In genomic region chr14:82029038-82029437, GRCh38 we compare ENCODE assay signal across 20 cellular contexts.
DNase-seq lines count a peak whose midpoint lies in the region; ATAC-seq lines count a peak whose summit lies in the region.
"Had no signal": no experiment of that assay in that cellular context is flagged by ENCODE, and none has a peak within 500 bp of the region (broad histone marks: within the 10 kb centered on the region; RNA-seq: fewer than 3 reads in every experiment).

No MANE protein-coding gene starts in this region.

- H3K9me3 Mint-ChIP-seq in immature natural killer cell = peaks cover 14 to 41% (median 38%) of the 10 kb centered on the region in 6 donors

- peaks cover 5% of the 10 kb centered on the region for H3K9me3 ChIP-seq in trophoblast cell (ENCODE audit: insufficient read depth, low read depth, low read length)
- H3K9me3 ChIP-seq: HAP-1 had no signal

- H3K79me2 ChIP-seq in trophoblast cell (ENCODE audit: control insufficient read depth, insufficient read depth, low read length, poor library complexity) = no peaks in the 10 kb centered on the region

- H3K4me3 ChIP-seq in trophoblast cell (ENCODE audit: low read depth, low read length) = no peak overlapping the region
- H3K4me3 ChIP-seq: HAP-1, K562, SJSA1 had no signal

- no peak overlapping the region for H4K91ac ChIP-seq in trophoblast cell (ENCODE audit: low read depth, low read length)

- H3K79me1 ChIP-seq in trophoblast cell (ENCODE audit: low read length) = no peaks in the 10 kb centered on the region

- no peak overlapping the region for H3K18ac ChIP-seq in trophoblast cell (ENCODE audit: low read length)

- no peak overlapping the region for H2AK5ac ChIP-seq in trophoblast cell (ENCODE audit: low read length)

- H3K4me2 ChIP-seq in trophoblast cell (ENCODE audit: low read length) = no peak overlapping the region

- no peak overlapping the region for H2AFZ ChIP-seq in trophoblast cell (ENCODE audit: insufficient read depth, low read length, poor library complexity)

- peaks cover 0 to 6% (median 0%) of the 10 kb centered on the region in 3 donors for H3K27me3 Mint-ChIP-seq in immature natural killer cell (ENCODE audit: low read depth in 3 of 3)

- H3K27me3 ChIP-seq in trophoblast cell (ENCODE audit: insufficient read depth, low read length) = no peaks in the 10 kb centered on the region
- H3K27me3 ChIP-seq: SJSA1 had no signal

- no peak overlapping the region for H2BK5ac ChIP-seq in trophoblast cell (ENCODE audit: low read depth, low read length, poor library complexity)

- H2BK12ac ChIP-seq in trophoblast cell (ENCODE audit: low read length) = no peak overlapping the region

- no peak overlapping the region for H3K23ac ChIP-seq in trophoblast cell (ENCODE audit: low read length)

- peak; percentile 54 for ATAC-seq in GM19328 (IDR thresholded peaks at IDR 0.05; ENCODE audit: unreplicated experiment)
- peak; percentile 79 for ATAC-seq in HG02884 (IDR thresholded peaks at IDR 0.05; ENCODE audit: unreplicated experiment)
- ATAC-seq: K562 had no signal

- H3K36me3 ChIP-seq in trophoblast cell (ENCODE audit: control insufficient read depth in 1 of 2, insufficient read depth in 2 of 2, low read length in 2 of 2) = no peaks in the 10 kb centered on the region
- H3K36me3 ChIP-seq: HAP-1, SJSA1 had no signal

- no peak overlapping the region for H4K12ac ChIP-seq in trophoblast cell (ENCODE audit: low read depth, low read length)

- no peaks in the 10 kb centered on the region for H3K4me1 Mint-ChIP-seq in immature natural killer cell

- no peaks in the 10 kb centered on the region for H3K4me1 ChIP-seq in trophoblast cell (ENCODE audit: control insufficient read depth in 1 of 2, insufficient read depth in 2 of 2, low read length in 2 of 2)
- H3K4me1 ChIP-seq: HAP-1, SJSA1 had no signal

- H4K8ac ChIP-seq in trophoblast cell (ENCODE audit: low read depth, low read length) = no peak overlapping the region

- H3K9ac ChIP-seq in trophoblast cell (ENCODE audit: low read length) = no peak overlapping the region

- H3K36me3 Mint-ChIP-seq in immature natural killer cell = no peaks in the 10 kb centered on the region

- H3K14ac ChIP-seq in trophoblast cell (ENCODE audit: low read length) = no peak overlapping the region

- DNase-seq in Ammon's horn (ENCODE audit: low spot score) (peak; percentile 34), caudate nucleus (lab: John Stamatoyannopoulos, UW) (peak in 41 of 61 donors; percentile 2 to 93 (median 39)), immature natural killer cell (no peak), trophoblast cell (no peak), NCI-H345 (lab: John Stamatoyannopoulos, UW) (no peak), DMS 273 (lab: John Stamatoyannopoulos, UW; ENCODE audit: unreplicated experiment) (no peak)
- DNase-seq: C1 segment of cervical spinal cord, NCI-H1436, NCI-H2081, NCI-H2227 treated with DMSO at 0.1 percent for 48 hours, NCI-H69, SW 1271 had no signal

- no peak overlapping the region for H3K4ac ChIP-seq in trophoblast cell (ENCODE audit: low read depth, low read length)

- H3K27ac ChIP-seq in caudate nucleus (ENCODE audit: low read depth, low read length) = peak overlapping the region; percentile 44
- no peak overlapping the region for H3K27ac ChIP-seq in trophoblast cell (ENCODE audit: low read depth, low read length)
- H3K27ac ChIP-seq: 22Rv1, RWPE1, SJSA1 had no signal

- H3K4me3 Mint-ChIP-seq in immature natural killer cell = no peak overlapping the region
- H3K4me3 Mint-ChIP-seq: T-helper 2 cell treated with Interferon-gamma antibody and Interleukin-4, amounts not matched to agents 5 μg/mL and 100 μg/mL, for 36 hours had no signal

- H2BK120ac ChIP-seq in trophoblast cell (ENCODE audit: insufficient read depth, low read length, poor library complexity) = no peak overlapping the region

- WGBS in trophoblast cell (ENCODE audit: extremely low coverage, insufficient coverage, insufficient read length) = no CpG with 5 or more reads among the region's 1 CpG

- no peak overlapping the region for H3K27ac Mint-ChIP-seq in immature natural killer cell
- H3K27ac Mint-ChIP-seq: T-helper 2 cell treated with Interferon-gamma antibody and Interleukin-4, amounts not matched to agents 5 μg/mL and 100 μg/mL, for 36 hours had no signal

Comparison
In these comparisons a context has a peak if more than half of its experiments do, and no peak if none do; other contexts are left out.
1. DNase-seq: peak in Ammon's horn (single experiment) and caudate nucleus (41 of 61); none in immature natural killer cell (0 of 3), trophoblast cell (0 of 2), NCI-H345 (single experiment) and DMS 273 (single experiment).